8 cellular contexts compared by ENCODE assay signal in the genomic region with DNA sequence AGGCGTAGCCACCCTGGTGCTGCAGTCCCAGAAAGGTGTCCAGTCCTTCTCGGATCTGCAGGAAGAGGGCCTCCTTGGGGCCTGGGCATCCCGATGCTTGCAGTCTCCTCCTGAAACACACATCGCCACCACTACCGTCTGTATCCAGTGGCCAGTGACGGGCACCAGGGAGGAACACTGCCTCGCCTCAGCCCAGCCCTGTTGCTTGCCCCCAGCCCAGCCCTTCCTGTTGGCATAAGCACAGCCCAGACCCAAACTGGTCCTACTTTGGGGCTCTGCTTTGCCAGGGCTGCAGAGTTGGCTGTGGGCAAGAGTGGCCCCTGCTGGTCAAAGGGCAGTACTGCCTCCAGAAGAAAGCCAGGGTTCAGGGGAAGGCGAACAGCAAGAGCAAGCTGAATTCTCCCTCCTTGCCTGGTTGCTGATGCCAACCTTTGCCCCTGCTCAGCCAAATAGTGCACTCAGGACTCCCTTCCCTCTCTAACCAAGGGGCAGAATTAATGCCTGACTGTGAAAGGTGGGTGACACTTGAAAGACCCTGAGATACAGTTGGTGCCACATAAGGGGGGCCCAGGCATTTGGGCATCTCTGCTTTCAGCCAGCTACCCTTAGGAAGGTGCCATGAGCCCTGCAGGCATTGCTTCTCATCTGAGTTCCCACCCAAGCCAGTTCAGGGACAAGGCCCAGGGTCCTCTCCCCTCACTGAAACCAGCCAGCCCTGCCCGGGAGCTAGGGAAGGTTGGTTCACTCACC. TPM values are rescaled to one million over a fixed set of nuclear protein-coding genes. Genes with fewer than 3 reads are reported as not detected.
A peak's percentile ranks its signal among the peaks of the same experiment; 100 is the strongest.
DNase-seq lines count a peak whose midpoint lies in the region; ATAC-seq and TF ChIP-seq lines count a peak whose summit lies in the region.

No MANE protein-coding gene starts in this region.

- H3K27me3 Mint-ChIP-seq in activated CD8-positive, alpha-beta memory T cell treated with anti-CD3 and anti-CD28 coated beads, Interleukin-2, amount 10 ng/mL, durations not matched to agents 7 days and 5 days: no peaks in the 10 kb centered on the region

- H3K4me3 Mint-ChIP-seq in activated CD8-positive, alpha-beta memory T cell treated with anti-CD3 and anti-CD28 coated beads, Interleukin-2, amount 10 ng/mL, durations not matched to agents 7 days and 5 days: no peak overlapping the region

- peak; percentile 79 for DNase-seq in GM06990 (ENCODE audit: extremely low read depth, insufficient read length)
- DNase-seq in NOMO-1 (lab: John Stamatoyannopoulos, UW; ENCODE audit: unreplicated experiment in 2 of 2): peak; percentile 54 to 66
- DNase-seq in activated CD8-positive, alpha-beta memory T cell treated with anti-CD3 and anti-CD28 coated beads, Interleukin-2, amount 10 ng/mL, durations not matched to agents 7 days and 5 days: peak; percentile 87
- peak; percentile 44 for DNase-seq in epidermal melanocyte (ENCODE audit: insufficient read length, low spot score)
- DNase-seq in mucosa of gallbladder (ENCODE audit: low spot score): peak; percentile 75
- peak; percentile 56 to 65 for DNase-seq in stimulated activated CD8-positive, alpha-beta memory T cell treated with anti-CD3 and anti-CD28 coated beads, Interleukin-2, amount 100 ng/mL, for 1 hour (ENCODE audit: low read depth in 2 of 2)

- H3K36me3 ChIP-seq in GM06990 (ENCODE audit: control insufficient read depth, insufficient read depth, low read length): no peaks in the 10 kb centered on the region

- no peaks in the 10 kb centered on the region for H3K36me3 Mint-ChIP-seq in activated CD8-positive, alpha-beta memory T cell treated with anti-CD3 and anti-CD28 coated beads, Interleukin-2, amount 10 ng/mL, durations not matched to agents 7 days and 5 days

- peak; percentile 97 for TF ChIP-seq CTCF in GM06990 (IDR thresholded peaks at IDR 0.05; ENCODE audit: insufficient read depth, low read length, poor library complexity, severe bottlenecking)

- CTCF ChIA-PET in activated CD8-positive, alpha-beta memory T cell treated with anti-CD3 and anti-CD28 coated beads, Interleukin-2, amount 10 ng/mL, durations not matched to agents 7 days and 5 days (lab: Charles Lee): interaction anchor here (0.5 to 6.1 kb wide), 37 partner anchors 9 to 739 kb away, joined by 3 to 119 read pairs (median 4); partner anchors contain the start of genes ARHGEF2, CLK2, KHDC4 and RXFP4

- H3K4me1 Mint-ChIP-seq in activated CD8-positive, alpha-beta memory T cell treated with anti-CD3 and anti-CD28 coated beads, Interleukin-2, amount 10 ng/mL, durations not matched to agents 7 days and 5 days: peaks cover 26% of the 10 kb centered on the region

- no peaks in the 10 kb centered on the region for H3K27me3 ChIP-seq in GM06990 (replicated peaks; ENCODE audit: control insufficient read depth, insufficient read depth, low read length)

- H3K27ac Mint-ChIP-seq in activated CD8-positive, alpha-beta memory T cell treated with anti-CD3 and anti-CD28 coated beads, Interleukin-2, amount 10 ng/mL, durations not matched to agents 7 days and 5 days: peak overlapping the region; percentile 66

- no peak overlapping the region for H3K4me3 ChIP-seq in GM06990 (replicated peaks; ENCODE audit: low read depth, low read length)

- no peaks in the 10 kb centered on the region for H3K9me3 Mint-ChIP-seq in activated CD8-positive, alpha-beta memory T cell treated with anti-CD3 and anti-CD28 coated beads, Interleukin-2, amount 10 ng/mL, durations not matched to agents 7 days and 5 days (ENCODE audit: low read depth)

- ATAC-seq in HG03280 (IDR thresholded peaks at IDR 0.05; ENCODE audit: unreplicated experiment) (peak; percentile 64), HG03025 (IDR thresholded peaks at IDR 0.05; ENCODE audit: low FRiP score, unreplicated experiment) (no peak)
- ATAC-seq in activated CD8-positive, alpha-beta memory T cell treated with anti-CD3 and anti-CD28 coated beads, Interleukin-2, amount 10 ng/mL, durations not matched to agents 7 days and 5 days: peak; percentile 94

RNA-seq across cellular contexts. Expression of gene ARHGEF2, which starts 11.1 kb away (rescaled TPM):
- 100 to 1,000 TPM; 159 to 161 TPM for total RNA-seq in activated CD8-positive, alpha-beta memory T cell treated with anti-CD3 and anti-CD28 coated beads, Interleukin-2, amount 10 ng/mL, durations not matched to agents 7 days and 5 days
- 142 TPM for total RNA-seq in mucosa of gallbladder

RNA-seq across cellular contexts. Expression of gene SSR2, which starts 31.3 kb away (rescaled TPM):
- 100 to 1,000 TPM; 185 to 200 TPM for total RNA-seq in activated CD8-positive, alpha-beta memory T cell treated with anti-CD3 and anti-CD28 coated beads, Interleukin-2, amount 10 ng/mL, durations not matched to agents 7 days and 5 days
- 217 TPM for total RNA-seq in mucosa of gallbladder

RNA-seq across cellular contexts. Expression of gene RXFP4, which starts 48.0 kb away (rescaled TPM):
- not detected for total RNA-seq in activated CD8-positive, alpha-beta memory T cell treated with anti-CD3 and anti-CD28 coated beads, Interleukin-2, amount 10 ng/mL, durations not matched to agents 7 days and 5 days
- not detected for total RNA-seq in mucosa of gallbladder

RNA-seq across cellular contexts. Expression of gene KHDC4, which starts 55.2 kb away (rescaled TPM):
- total RNA-seq in activated CD8-positive, alpha-beta memory T cell treated with anti-CD3 and anti-CD28 coated beads, Interleukin-2, amount 10 ng/mL, durations not matched to agents 7 days and 5 days: 10 to 100 TPM; 80.2 to 99.4 TPM
- 44.5 TPM for total RNA-seq in mucosa of gallbladder
